In the genomic region with DNA sequence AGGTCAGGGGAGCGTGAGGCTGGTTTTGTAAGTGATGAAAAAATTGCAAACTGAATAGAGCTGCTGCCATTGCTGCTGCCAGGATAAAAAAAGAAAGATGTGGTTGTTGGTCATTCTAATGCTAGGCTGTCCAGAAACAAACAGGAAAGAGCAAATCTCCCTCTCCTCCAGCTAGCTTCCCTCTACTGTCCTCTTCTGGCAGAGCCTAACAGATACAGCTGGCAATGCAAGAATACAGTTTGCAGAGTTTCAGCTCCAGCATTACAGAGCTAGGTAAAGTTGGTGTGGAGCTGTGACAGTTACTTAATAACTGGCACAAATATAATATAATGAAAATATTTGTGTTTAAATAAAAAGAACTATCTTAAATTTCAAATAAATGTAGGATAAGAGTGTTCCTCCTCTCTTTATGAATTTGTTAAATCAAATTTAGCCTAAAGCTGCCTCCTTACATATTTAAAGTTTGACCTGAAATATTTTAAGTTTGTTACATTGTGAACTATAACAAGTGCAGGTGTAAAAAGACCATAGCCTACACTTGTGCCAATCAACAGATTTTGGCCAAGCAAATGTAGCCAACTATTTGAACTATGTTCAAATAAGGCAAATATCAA, we compare ENCODE assay signal across 9 cellular contexts.
DNase-seq lines count a peak whose midpoint lies in the region; ATAC-seq, FAIRE-seq and TF ChIP-seq lines count a peak whose summit lies in the region.
"Had no signal": no experiment of that assay in that cellular context is flagged by ENCODE, and none has a peak within 500 bp of the region (broad histone marks: within the 10 kb centered on the region; RNA-seq: fewer than 3 reads in every experiment).

No MANE protein-coding gene starts in this region.

- no peak overlapping the region for H3K4me3 Mint-ChIP-seq in osteocyte (ENCODE audit: unreplicated experiment)
- H3K4me3 Mint-ChIP-seq: IgD-negative memory B cell had no signal

- TF ChIP-seq CTCF in mammary epithelial cell (conservative IDR thresholded peaks at IDR 0.05 in 1 of 2, IDR thresholded peaks at IDR 0.05 in 1 of 2; ENCODE audit: extremely low read depth in 1 of 2, insufficient read depth in 1 of 2, low read depth in 1 of 2, low read length in 2 of 2) (peak; percentile 25 to 60), pancreas (IDR thresholded peaks at IDR 0.05) (peak in 2 of 4 donors; percentile 14 to 17), osteocyte (IDR thresholded peaks at IDR 0.05) (no peak)

- intact Hi-C loops in mammary epithelial cell (cut with micrococcal nuclease) (no loop called here), pancreas (cut with DNase I) (no loop called here)

- H3K4me1 ChIP-seq in mammary epithelial cell (ENCODE audit: insufficient read depth, low read length): no peaks in the 10 kb centered on the region
- no peaks in the 10 kb centered on the region for H3K4me1 ChIP-seq in pancreas

- DNase-seq in mammary epithelial cell (no peak), pancreas (no peak), osteocyte (ENCODE audit: extremely low spot score, unreplicated experiment) (no peak), GM12892 (ENCODE audit: insufficient read length) (no peak), DMS79 treated with DMSO at 0.1 percent for 48 hours (lab: John Stamatoyannopoulos, UW) (no peak)
- DNase-seq in activated CD4-positive, alpha-beta T cell treated with anti-CD3 and anti-CD28 coated beads for 4 hours: no peak

- H3K9me3 ChIP-seq in mammary epithelial cell (replicated peaks; ENCODE audit: insufficient read depth, low read length): peaks cover 4% of the 10 kb centered on the region
- no peaks in the 10 kb centered on the region for H3K9me3 ChIP-seq in pancreas

- ATAC-seq in GM19035 (IDR thresholded peaks at IDR 0.05; ENCODE audit: unreplicated experiment) (peak; percentile 85), HG03378 (IDR thresholded peaks at IDR 0.05; ENCODE audit: unreplicated experiment) (peak; percentile 81), pancreas (peak in 3 of 4 donors; percentile 48 to 70 (median 55))

- H3K27me3 ChIP-seq in mammary epithelial cell (ENCODE audit: insufficient read depth, low read length) (no peaks in the 10 kb centered on the region), pancreas (no peaks in the 10 kb centered on the region)

- no peaks in the 10 kb centered on the region for H3K36me3 Mint-ChIP-seq in osteocyte (ENCODE audit: unreplicated experiment)

- dilution Hi-C loops in mammary epithelial cell (cut with HindIII; ENCODE audit: low sequenced_read_pairs): no loop called here

- no peak for FAIRE-seq in pancreas (lab: Jason Lieb, UNC)
- no peak for FAIRE-seq in GM12892 (lab: Jason Lieb, UNC)

- CTCF ChIA-PET in mammary epithelial cell (lab: Charles Lee; ENCODE audit: low non-redundant PET): no interaction called here

- 33% methylated on average over 1 of the region's 1 CpG for WGBS in mammary epithelial cell (ENCODE audit: low coverage, missing lambda C conversion rate)
- WGBS in pancreas, 2 donors: 86 to 89% methylated on average over 1 of the region's 1 CpG

- in situ Hi-C loops in mammary epithelial cell (cut with MboI; ENCODE audit: low sequenced_read_pairs in 2 of 2): no loop called here

- H3K4me2 ChIP-seq in mammary epithelial cell (ENCODE audit: insufficient read depth, low read depth, low read length): no peak overlapping the region

- no TSS peak for BruUV-seq in mammary epithelial cell (replicated peaks; lab: Mats Ljungman, UMichigan)

- H3K36me3 ChIP-seq in mammary epithelial cell (ENCODE audit: insufficient read depth, low read length) (no peaks in the 10 kb centered on the region), pancreas (no peaks in the 10 kb centered on the region)

- H4K20me1 ChIP-seq in mammary epithelial cell (ENCODE audit: insufficient read depth, low read length): no peaks in the 10 kb centered on the region

- no peak overlapping the region for H3K27ac Mint-ChIP-seq in osteocyte (ENCODE audit: unreplicated experiment)
- H3K27ac Mint-ChIP-seq: IgD-negative memory B cell had no signal

- H3K4me3 ChIP-seq in mammary epithelial cell (replicated peaks in 1 of 3; ENCODE audit: insufficient read depth in 1 of 3, low read depth in 2 of 3, low read length in 3 of 3): no peak overlapping the region
- H3K4me3 ChIP-seq in pancreas: no peak overlapping the region

- no peaks in the 10 kb centered on the region for H3K79me2 ChIP-seq in mammary epithelial cell (ENCODE audit: insufficient read depth, low read length)

- H3K27ac ChIP-seq in mammary epithelial cell (ENCODE audit: insufficient read depth, low read depth, low read length): no peak overlapping the region
- no peak overlapping the region for H3K27ac ChIP-seq in pancreas

- TF ChIP-seq POLR2A in GM12892 (IDR thresholded peaks at IDR 0.05; ENCODE audit: low read depth, low read length): no peak

- H3K27me3 Mint-ChIP-seq in osteocyte (ENCODE audit: unreplicated experiment): no peaks in the 10 kb centered on the region

- no peak overlapping the region for H2AFZ ChIP-seq in mammary epithelial cell (ENCODE audit: low read depth, low read length)

- peaks cover under 1% of the 10 kb centered on the region for H3K9me3 Mint-ChIP-seq in osteocyte (ENCODE audit: unreplicated experiment)

- no peak overlapping the region for H3K9ac ChIP-seq in mammary epithelial cell (ENCODE audit: insufficient read depth, low read length)

- no peaks in the 10 kb centered on the region for H3K4me1 Mint-ChIP-seq in osteocyte (ENCODE audit: unreplicated experiment)
- H3K4me1 Mint-ChIP-seq: IgD-negative memory B cell had no signal
